In genomic region chr22:21938906-21939305, GRCh38 we compare ENCODE assay signal across 8 cellular contexts. TPM values are rescaled to one million over a fixed set of nuclear protein-coding genes. Genes with fewer than 3 reads are reported as not detected.
DNase-seq lines count a peak whose midpoint lies in the region; ATAC-seq and TF ChIP-seq lines count a peak whose summit lies in the region.

No MANE protein-coding gene starts in this region.

- H3K9me2 ChIP-seq in GM23338 (ENCODE audit: insufficient read depth): no peaks in the 10 kb centered on the region

- H3K9ac ChIP-seq in iPS-20b (ENCODE audit: low read depth, low read length): no peak overlapping the region
- H3K9ac ChIP-seq in skeletal muscle tissue (ENCODE audit: low read depth in 1 of 3, low read length in 3 of 3): peak overlapping the region in 1 of 3 donors; percentile 86

- H3K27ac Mint-ChIP-seq in GM23338 (no peak overlapping the region), activated B cell treated with CpG ODN at 0.5 μM for 24 hours (peak overlapping the region; percentile 85)

- H3K27ac ChIP-seq in GM23338 (ENCODE audit: low read depth) (no peak overlapping the region), iPS-20b (ENCODE audit: low read length) (no peak overlapping the region), skeletal muscle tissue (ENCODE audit: low read depth, low read length) (peak overlapping the region; percentile 87)

- POLR2A ChIA-PET in activated B cell treated with CpG ODN at 0.5 μM for 24 hours (lab: Charles Lee): interaction anchor here (1.8 to 2.4 kb wide), 2 partner anchors 10 to 13 kb away, joined by 4 to 9 read pairs; partner anchors contain the start of gene PPM1F

- peaks cover 10% of the 10 kb centered on the region for H3K36me3 Mint-ChIP-seq in GM23338 (ENCODE audit: low read depth)
- peaks cover 7% of the 10 kb centered on the region for H3K36me3 Mint-ChIP-seq in activated B cell treated with CpG ODN at 0.5 μM for 24 hours (ENCODE audit: low read depth)

- ATAC-seq in GM23338: peak; percentile 2; the same call in 2 of the 3 replicates
- no peak for ATAC-seq in activated B cell treated with CpG ODN at 0.5 μM for 24 hours (ENCODE audit: low read depth)

- no peak overlapping the region for H2AFZ ChIP-seq in GM23338

- H3K27me3 ChIP-seq in GM23338 (ENCODE audit: insufficient read depth) (no peaks in the 10 kb centered on the region), iPS-20b (ENCODE audit: insufficient read depth, low read length) (no peaks in the 10 kb centered on the region), skeletal muscle tissue (ENCODE audit: control insufficient read depth in 3 of 3, insufficient read depth in 3 of 3, low read length in 3 of 3) (no peaks in the 10 kb centered on the region)

- H3K4me1 ChIP-seq in GM23338 (ENCODE audit: insufficient read depth): no peaks in the 10 kb centered on the region; the same call in 1 of the 2 replicates
- no peaks in the 10 kb centered on the region; the same call in 1 of the 2 replicates for H3K4me1 ChIP-seq in iPS-20b (ENCODE audit: insufficient read depth, low read length)
- H3K4me1 ChIP-seq in skeletal muscle tissue (ENCODE audit: control insufficient read depth in 3 of 3, insufficient read depth in 3 of 3, low read length in 3 of 3): peaks cover 72 to 74% (median 73%) of the 10 kb centered on the region in 3 donors

- H3K4me3 Mint-ChIP-seq in GM23338: peak overlapping the region; percentile 84
- H3K4me3 Mint-ChIP-seq in activated B cell treated with CpG ODN at 0.5 μM for 24 hours: peak overlapping the region; percentile 89

- DNase-seq in GM23338 (ENCODE audit: low spot score) (no peak), activated B cell treated with CpG ODN at 0.5 μM for 24 hours (no peak), NCI-H526 treated with DMSO at 0.1 percent for 48 hours (lab: John Stamatoyannopoulos, UW) (no peak), NCI-H1092 (lab: John Stamatoyannopoulos, UW) (no peak)
- DNase-seq in stimulated activated CD4-positive, alpha-beta T cell treated with anti-CD3 and anti-CD28 coated beads, Interleukin-4, amount 100 ng/mL, for 1 hour: no peak
- no peak for DNase-seq in stimulated activated CD4-positive, alpha-beta T cell treated with anti-CD3 and anti-CD28 coated beads, Interleukin-12 subunit alpha, Interleukin-12 subunit beta, amount 100 ng/mL, for 4 hours

- H3K9me3 ChIP-seq in iPS-20b (ENCODE audit: insufficient read depth, low read depth, low read length) (no peaks in the 10 kb centered on the region), skeletal muscle tissue (ENCODE audit: control insufficient read depth in 3 of 3, low read length in 3 of 3) (no peaks in the 10 kb centered on the region)

- H3K27me3 Mint-ChIP-seq in GM23338 (ENCODE audit: insufficient read depth, low read depth, poor library complexity) (peaks cover 16% of the 10 kb centered on the region), activated B cell treated with CpG ODN at 0.5 μM for 24 hours (no peaks in the 10 kb centered on the region)

- peak overlapping the region; percentile 88; the same call in 1 of the 2 replicates for H3K4me2 ChIP-seq in GM23338

- no peaks in the 10 kb centered on the region for H3K9me3 Mint-ChIP-seq in GM23338
- no peaks in the 10 kb centered on the region for H3K9me3 Mint-ChIP-seq in activated B cell treated with CpG ODN at 0.5 μM for 24 hours

- no peaks in the 10 kb centered on the region for H3F3A ChIP-seq in GM23338 (replicated peaks; ENCODE audit: low read depth)

- CTCF ChIA-PET in activated B cell treated with CpG ODN at 0.5 μM for 24 hours (lab: Charles Lee): interaction anchor here (0.8 to 6.6 kb wide), 10 partner anchors 9 to 226 kb away, joined by 3 to 66 read pairs (median 4); partner anchors contain the start of genes MAPK1 and PPM1F

- H3K36me3 ChIP-seq in GM23338 (ENCODE audit: insufficient read depth): no peaks in the 10 kb centered on the region
- H3K36me3 ChIP-seq in iPS-20b (ENCODE audit: insufficient read depth, low read depth, low read length): peaks cover 4% of the 10 kb centered on the region; the same call in 1 of the 2 replicates
- peaks cover 9 to 15% (median 13%) of the 10 kb centered on the region in 3 donors for H3K36me3 ChIP-seq in skeletal muscle tissue (ENCODE audit: control insufficient read depth in 3 of 3, insufficient read depth in 3 of 3, low read length in 3 of 3)

- peaks cover 3% of the 10 kb centered on the region; the same call in 1 of the 2 replicates for H4K20me1 ChIP-seq in GM23338 (replicated peaks; ENCODE audit: insufficient read depth)

- no peaks in the 10 kb centered on the region for H3K79me2 ChIP-seq in GM23338 (replicated peaks; ENCODE audit: insufficient read depth)

- intact Hi-C loops in activated B cell treated with CpG ODN at 0.5 μM for 24 hours (cut with micrococcal nuclease): loop anchor here (1.0 to 5.0 kb wide), 7 partner anchors 14 to 226 kb away; partner anchors contain the start of genes MAPK1, PPM1F, TOP3B and YPEL1

- no peak for TF ChIP-seq CTCF in GM23338 (conservative IDR thresholded peaks at IDR 0.05; ENCODE audit: low read depth in 2 of 2)
- TF ChIP-seq CTCF in activated B cell treated with CpG ODN at 0.5 μM for 24 hours (IDR thresholded peaks at IDR 0.05): no peak

- H3K4me1 Mint-ChIP-seq in GM23338 (peaks cover 23% of the 10 kb centered on the region), activated B cell treated with CpG ODN at 0.5 μM for 24 hours (peaks cover 62% of the 10 kb centered on the region)

- peak overlapping the region; percentile 74 for H3K4me3 ChIP-seq in GM23338
- peak overlapping the region; percentile 83; the same call in 1 of the 2 replicates for H3K4me3 ChIP-seq in iPS-20b (ENCODE audit: low read length)
- H3K4me3 ChIP-seq in skeletal muscle tissue (ENCODE audit: low read length in 3 of 3): peak overlapping the region; percentile 14 to 76 (median 74)

TF ChIP-seq in GM23338, 12 proteins besides CTCF, POLR2A, EP300 and RAD21 (continues in another document):
- no peak for TF ChIP-seq CREB1 (CRISPR knock-in tag; IDR thresholded peaks at IDR 0.05; ENCODE audit: low read depth)
- no peak for TF ChIP-seq EZH2 (IDR thresholded peaks at IDR 0.05; ENCODE audit: low read depth, unreplicated experiment)
- TF ChIP-seq ZNF462 (CRISPR knock-in tag; IDR thresholded peaks at IDR 0.05): no peak

RNA-seq across cellular contexts. Expression of gene PPM1F, which starts 13.7 kb away (rescaled TPM):
- 22.7 and 29.3 TPM in 2 replicates for total RNA-seq in GM23338 (2014; rRNA removed; shearing (Covaris generic))
- 4.4 and 7.1 TPM in 2 replicates for polyA plus RNA-seq in GM23338 (2016; fragmentation: Nextera tagmentation; extraction: Ambion mirVana)
- 18.2 and 21.1 TPM in 2 replicates for total RNA-seq in activated B cell treated with CpG ODN at 0.5 μM for 24 hours
- 38.6 TPM for total RNA-seq in skeletal muscle tissue

RNA-seq across cellular contexts. Expression of gene TOP3B, which starts 43.7 kb away (rescaled TPM):
- total RNA-seq in GM23338 (2014; rRNA removed; shearing (Covaris generic)): 53.5 and 77.7 TPM in 2 replicates
- 32.7 and 35.7 TPM in 2 replicates for polyA plus RNA-seq in GM23338 (2016; fragmentation: Nextera tagmentation; extraction: Ambion mirVana)
- total RNA-seq in activated B cell treated with CpG ODN at 0.5 μM for 24 hours (60.4 and 83.4 TPM in 2 replicates), skeletal muscle tissue (14.1 TPM)
